ENCODE assay signal across 10 cellular contexts in the genomic region with DNA sequence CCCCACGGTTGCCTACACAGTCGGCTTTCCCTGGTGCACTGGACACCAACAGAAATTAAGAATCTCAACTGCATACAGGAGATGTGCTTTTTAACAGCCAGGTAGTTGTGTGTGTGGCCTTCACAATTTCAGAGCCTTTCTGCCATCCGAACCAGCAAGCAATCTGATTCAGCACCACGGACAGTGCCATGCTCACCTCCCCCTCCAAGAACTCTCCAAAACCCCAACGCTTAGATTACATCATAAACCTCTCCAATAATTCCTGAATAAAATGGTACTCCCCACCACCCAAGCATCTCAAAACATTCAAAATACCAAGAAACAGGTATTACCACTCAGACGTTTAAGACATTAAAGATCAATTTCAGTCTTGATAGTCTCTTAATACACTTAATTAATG. TPM values are rescaled to one million over a fixed set of nuclear protein-coding genes. Genes with fewer than 3 reads are reported as not detected.
DNase-seq lines count a peak whose midpoint lies in the region; ATAC-seq and TF ChIP-seq lines count a peak whose summit lies in the region.
"Had no signal": no experiment of that assay in that cellular context is flagged by ENCODE, and none has a peak within 500 bp of the region (broad histone marks: within the 10 kb centered on the region; RNA-seq: fewer than 3 reads in every experiment).

No MANE protein-coding gene starts in this region.

- TF ChIP-seq CTCF in choroid plexus epithelial cell (conservative IDR thresholded peaks at IDR 0.05; ENCODE audit: low read depth, low read length) (no peak), gastroesophageal sphincter (IDR thresholded peaks at IDR 0.05) (no peak)

- TF ChIP-seq POLR2A in gastroesophageal sphincter (IDR thresholded peaks at IDR 0.05), result no peak

- DNase-seq in H4 (ENCODE audit: low spot score), result peak; percentile 19
- peak; percentile 44 for DNase-seq in T follicular helper cell (ENCODE audit: low read depth)
- DNase-seq in choroid plexus epithelial cell (ENCODE audit: low read depth), result peak; percentile 74
- DNase-seq in naive thymus-derived CD8-positive, alpha-beta T cell, result peak; percentile 14 to 66 (median 46)
- no peak for DNase-seq in NCI-H1417 (lab: John Stamatoyannopoulos, UW)
- DNase-seq in inferior parietal cortex (ENCODE audit: extremely low spot score), result no peak

- H3K4me3 Mint-ChIP-seq in naive thymus-derived CD8-positive, alpha-beta T cell, result no peak overlapping the region

- H3K4me1 Mint-ChIP-seq in naive thymus-derived CD8-positive, alpha-beta T cell, result peaks cover 32 to 78% (median 66%) of the 10 kb centered on the region in 4 donors

- H3K9me3 ChIP-seq in gastroesophageal sphincter, result no peaks in the 10 kb centered on the region

- peaks cover 0 to 56% (median 0%) of the 10 kb centered on the region in 3 donors for H3K4me1 ChIP-seq in gastroesophageal sphincter

- peak overlapping the region in 2 of 10 donors; percentile 14 for H3K27ac Mint-ChIP-seq in naive thymus-derived CD8-positive, alpha-beta T cell

- H3K27me3 ChIP-seq in gastroesophageal sphincter, result no peaks in the 10 kb centered on the region

- peaks cover 10 to 38% (median 11%) of the 10 kb centered on the region in 3 donors for H3K36me3 Mint-ChIP-seq in naive thymus-derived CD8-positive, alpha-beta T cell

- no peaks in the 10 kb centered on the region for H3K9me3 Mint-ChIP-seq in naive thymus-derived CD8-positive, alpha-beta T cell

- peaks cover 0 to 33% of the 10 kb centered on the region in 2 donors for H3K36me3 ChIP-seq in gastroesophageal sphincter

- H3K4me3 ChIP-seq in choroid plexus epithelial cell (ENCODE audit: low read depth, low read length) (no peak overlapping the region), gastroesophageal sphincter (no peak overlapping the region)

- POLR2A ChIA-PET in naive thymus-derived CD8-positive, alpha-beta T cell (lab: Charles Lee), result no interaction called here

- H3K27ac ChIP-seq in gastroesophageal sphincter, result no peak overlapping the region

- 26 to 40% methylated on average over 6 of the region's 6 CpGs for WGBS in gastroesophageal sphincter (ENCODE audit: low coverage in 1 of 2), 2 donors

- ATAC-seq in naive thymus-derived CD8-positive, alpha-beta T cell, result no peak
- ATAC-seq in HG02759 (IDR thresholded peaks at IDR 0.05; ENCODE audit: unreplicated experiment) (no peak), gastroesophageal sphincter (no peak)

- no peak for TF ChIP-seq EP300 in gastroesophageal sphincter (IDR thresholded peaks at IDR 0.05)

- no peaks in the 10 kb centered on the region for H3K27me3 Mint-ChIP-seq in naive thymus-derived CD8-positive, alpha-beta T cell

RNA-seq across cellular contexts. Expression of gene USP7, which starts 31.8 kb away (rescaled TPM):
- 14.4 and 33.8 TPM in 2 replicates for total RNA-seq in H4 (2014; rRNA removed; shearing (Covaris generic))
- total RNA-seq in naive thymus-derived CD8-positive, alpha-beta T cell, result 100 to 1,000 TPM; 201 to 207 TPM
- 1 to 10 TPM; 6.4 to 9.9 (median 9.2) TPM for polyA plus RNA-seq in naive thymus-derived CD8-positive, alpha-beta T cell
- 10 to 100 TPM; 58.8 to 94.3 (median 82.4) TPM for total RNA-seq in gastroesophageal sphincter

RNA-seq across cellular contexts. Expression of gene LITAFD, which starts 49.7 kb away (rescaled TPM):
- total RNA-seq in H4 (2014; rRNA removed; shearing (Covaris generic)), result not detected in 2 replicates
- not detected for total RNA-seq in naive thymus-derived CD8-positive, alpha-beta T cell
- polyA plus RNA-seq in naive thymus-derived CD8-positive, alpha-beta T cell, result not detected
- total RNA-seq in gastroesophageal sphincter, result not detected
- total RNA-seq: epithelial cell of proximal tubule, urinary bladder had no signal
- polyA plus RNA-seq: urinary bladder had no signal

Comparison
In these comparisons a context has a peak if more than half of its experiments do, and no peak if none do; other contexts are left out.
1. DNase-seq: peak in H4 (single experiment), T follicular helper cell (single experiment), choroid plexus epithelial cell (single experiment) and naive thymus-derived CD8-positive, alpha-beta T cell (10 of 10); none in NCI-H1417 (0 of 3) and inferior parietal cortex (single experiment).